Comparison of ENCODE assay signal across 8 cellular contexts in genomic region chr16:88662222-88662842, GRCh38. TPM values are rescaled to one million over a fixed set of nuclear protein-coding genes. Genes with fewer than 3 reads are reported as not detected.
DNase-seq lines count a peak whose midpoint lies in the region; ATAC-seq, FAIRE-seq and TF ChIP-seq lines count a peak whose summit lies in the region.

No MANE protein-coding gene starts in this region.

- no peaks in the 10 kb centered on the region for H3K9me3 ChIP-seq in K562 (replicated peaks; ENCODE audit: control insufficient read depth, insufficient read depth, low read depth, low read length)
- no peaks in the 10 kb centered on the region for H3K9me3 ChIP-seq in mesodermal cell (ENCODE audit: control insufficient read depth, low read length)

- no peak for TF ChIP-seq RAD21 in K562 (CRISPR knock-in tag; conservative IDR thresholded peaks at IDR 0.05 in 1 of 2, IDR thresholded peaks at IDR 0.05 in 1 of 2)

- FAIRE-seq in K562 (lab: Jason Lieb, UNC) (no peak), H54 (lab: Jason Lieb, UNC) (no peak)

- peak overlapping the region; percentile 88 for H3K27ac ChIP-seq in K562 (ENCODE audit: extremely low read depth, low read depth, low read length)
- H3K27ac ChIP-seq in mesodermal cell (ENCODE audit: low read depth, low read length, severe bottlenecking) = peak overlapping the region; percentile 71

- in situ Hi-C loops in K562 (cut with MboI) = no loop called here

- peaks cover 76% of the 10 kb centered on the region for H3K79me2 ChIP-seq in K562 (ENCODE audit: control insufficient read depth, insufficient read depth, low read length)

- no peaks in the 10 kb centered on the region for H3K9me1 ChIP-seq in K562 (ENCODE audit: control insufficient read depth, insufficient read depth, low read length)

- H4K20me1 ChIP-seq in K562 (replicated peaks; ENCODE audit: control insufficient read depth, insufficient read depth, low read length) = 0 out of 2 replicates have a peak, but pooled peaks cover 6% of the 10 kb centered on the region

- BruUV-seq in K562 (replicated peaks; lab: Mats Ljungman, UMichigan) = TSS peak; percentile 81

- CTCF ChIA-PET in K562 (lab: Yijun Ruan, JAX; ENCODE audit: low intra/inter-chr PET ratio) = no interaction called here

- H3K27me3 ChIP-seq in K562 (ENCODE audit: control insufficient read depth in 2 of 2, insufficient read depth in 2 of 2, low read length in 2 of 2) = no peaks in the 10 kb centered on the region

- TF ChIP-seq CTCF in GM12865 (IDR thresholded peaks at IDR 0.05; ENCODE audit: insufficient read depth, low read depth, low read length, missing control alignments) (no peak), K562 (IDR thresholded peaks at IDR 0.05 in 2 of 3, conservative IDR thresholded peaks at IDR 0.05 in 1 of 3; ENCODE audit: insufficient read depth in 2 of 3, low read depth in 1 of 3, low read length in 3 of 3) (no peak)

- peak overlapping the region; percentile 99 for H3K4me2 ChIP-seq in K562 (ENCODE audit: insufficient read depth, low read length)

- peak overlapping the region; percentile 83 for H2AFZ ChIP-seq in K562 (ENCODE audit: low read depth, low read length)

- peaks cover 41% of the 10 kb centered on the region; the same call in 1 of the 3 replicates for H3K36me3 ChIP-seq in K562 (ENCODE audit: control insufficient read depth, insufficient read depth, low read length)
- H3K36me3 ChIP-seq in mesodermal cell (ENCODE audit: control insufficient read depth, insufficient read depth, low read length) = peaks cover 52% of the 10 kb centered on the region

- ATAC-seq in HG03520 (IDR thresholded peaks at IDR 0.05; ENCODE audit: unreplicated experiment) (peak; percentile 5), K562 (peak; percentile 0; the same call in 2 of the 3 replicates), GM21390 (IDR thresholded peaks at IDR 0.05; ENCODE audit: unreplicated experiment) (no peak)

- POLR2A ChIA-PET in K562 (lab: Yijun Ruan, JAX) = interaction anchor here (0.7 to 1.2 kb wide), 8 partner anchors 9 to 196 kb away, joined by 3 to 10 read pairs (median 4); no protein-coding TSS in a partner anchor

- WGBS in K562 (ENCODE audit: insufficient coverage, low coverage, missing lambda C conversion rate) = under 1% methylated on average over 46 of the region's 49 CpGs
- 1 to 2% methylated on average over 38 to 40 of the region's 49 CpGs for WGBS in mesodermal cell (ENCODE audit: insufficient coverage in 2 of 2), 2 experiments

- peak overlapping the region; percentile 86 to 96 for H3K9ac ChIP-seq in K562 (ENCODE audit: insufficient read depth in 1 of 2, low read depth in 2 of 2, low read length in 2 of 2)

- H3K4me3 ChIP-seq in GM12865 (ENCODE audit: low read depth, low read length) (peak overlapping the region; percentile 95), K562 (peak overlapping the region; percentile 92), mesodermal cell (ENCODE audit: extremely low read depth, insufficient read depth, low read length, poor library complexity, severe bottlenecking) (peak overlapping the region; percentile 98)

- intact Hi-C loops in K562 (cut with micrococcal nuclease) = loop anchor here (2.0 to 5.0 kb wide), 2 partner anchors 24 to 45 kb away; partner anchors contain the start of genes CTU2, RNF166 and SNAI3

- TF ChIP-seq POLR2A in K562 (conservative IDR thresholded peaks at IDR 0.05) (no peak), H54 (IDR thresholded peaks at IDR 0.05; ENCODE audit: low read depth, low read length) (no peak)

- no peak for TF ChIP-seq EP300 in K562 (IDR thresholded peaks at IDR 0.05; ENCODE audit: low read length)

- peaks cover 17 to 75% of the 10 kb centered on the region in 2 experiments for H3K4me1 ChIP-seq in K562 (replicated peaks in 1 of 2; ENCODE audit: control insufficient read depth in 2 of 2, insufficient read depth in 2 of 2, low read length in 2 of 2)
- H3K4me1 ChIP-seq in mesodermal cell (ENCODE audit: control insufficient read depth, insufficient read depth, low read length, poor library complexity, severe bottlenecking) = peaks cover 13% of the 10 kb centered on the region

- DNase-seq in GM12865 (ENCODE audit: low read depth) (no peak), K562 (ENCODE audit: extremely low read depth in 1 of 4, low spot score in 3 of 4) (peak in 2 of 4 experiments; percentile 41 to 54), H54 (ENCODE audit: insufficient read length, low spot score) (no peak), H4 (ENCODE audit: low spot score) (no peak), retina (no peak)

RNA-seq across cellular contexts. Expression of gene MVD, which starts 0.6 kb away (rescaled TPM):
- 321 and 787 TPM in 2 replicates for total RNA-seq in K562 (2011; cell fraction: chromatin; rRNA removed; ENCODE audit: low replicate concordance)
- total RNA-seq in K562 (2011; cell fraction: nucleolus; rRNA removed) = 569 and 688 TPM in 2 replicates
- 436 and 479 TPM in 2 replicates for total RNA-seq in K562 (2011; cell fraction: nucleoplasm; rRNA removed)
- total RNA-seq in K562 (2014; rRNA removed) (89.2 and 121 TPM in 2 replicates), K562 (2014; rRNA removed; fragmentation: Illumina TruSeq; extraction: Trizol) (17.6 and 26.6 TPM in 2 replicates), K562 (2015; rRNA removed; fragmentation: Illumina TruSeq; extraction: Trizol) (45.3 and 45.5 TPM in 2 replicates), K562 (2021) (126 and 141 TPM in 2 replicates)
- polyA plus RNA-seq in K562 (2011; rRNA removed) (53.9 and 168 TPM in 2 replicates), K562 (2014; fragmentation: Illumina TruSeq; extraction: Trizol) (32.9 and 65.4 TPM in 2 replicates), K562 (2014; fragmentation: Nextera tagmentation; extraction: Ambion mirVana) (10 to 100 TPM; 12.2 to 15.4 TPM), K562 (2014; rRNA removed) (65.6 and 82.5 TPM in 2 replicates)
- 114 and 126 TPM in 2 replicates for polyA plus RNA-seq in K562 (2011; cell fraction: cytosol; rRNA removed)
- 587 and 718 TPM in 2 replicates for polyA plus RNA-seq in K562 (2011; cell fraction: nucleus; rRNA removed)
- polyA plus RNA-seq in K562 (2012) = 111 and 112 TPM in 2 replicates
- polyA minus RNA-seq in K562 (2011; rRNA and poly(A)+ RNA removed) = 19.0 and 22.9 TPM in 2 replicates
- polyA minus RNA-seq in K562 (2011; cell fraction: cytosol; rRNA and poly(A)+ RNA removed) = 57.7 and 136 TPM in 2 replicates
- polyA minus RNA-seq in K562 (2011; cell fraction: nucleus; rRNA and poly(A)+ RNA removed) = 78.2 and 151 TPM in 2 replicates
- polyA plus RNA-seq in mesodermal cell (2013, experiment 1 of 2) = 130 TPM
- 117 TPM for polyA plus RNA-seq in mesodermal cell (2013, experiment 2 of 2)
- total RNA-seq in H4 (2014; rRNA removed; shearing (Covaris generic)) = 28.1 and 41.5 TPM in 2 replicates

RNA-seq across cellular contexts. Expression of gene CYBA, which starts 11.5 kb away (rescaled TPM):
- total RNA-seq in K562 (2011; cell fraction: chromatin; rRNA removed; ENCODE audit: low replicate concordance) = 136 and 579 TPM in 2 replicates
- 819 and 943 TPM in 2 replicates for total RNA-seq in K562 (2011; cell fraction: nucleolus; rRNA removed)
- 427 and 435 TPM in 2 replicates for total RNA-seq in K562 (2011; cell fraction: nucleoplasm; rRNA removed)
- total RNA-seq in K562 (2014; rRNA removed) (683 and 757 TPM in 2 replicates), K562 (2014; rRNA removed; fragmentation: Illumina TruSeq; extraction: Trizol) (44.5 and 72.5 TPM in 2 replicates), K562 (2015; rRNA removed; fragmentation: Illumina TruSeq; extraction: Trizol) (196 and 239 TPM in 2 replicates), K562 (2021) (384 and 422 TPM in 2 replicates)
- polyA plus RNA-seq in K562 (2011; rRNA removed) (93.0 and 157 TPM in 2 replicates), K562 (2014; fragmentation: Illumina TruSeq; extraction: Trizol) (63.5 and 240 TPM in 2 replicates), K562 (2014; fragmentation: Nextera tagmentation; extraction: Ambion mirVana) (under 1 TPM; 0.34 to 0.45 TPM), K562 (2014; rRNA removed) (519 and 579 TPM in 2 replicates)
- 366 and 963 TPM in 2 replicates for polyA plus RNA-seq in K562 (2011; cell fraction: cytosol; rRNA removed)
- 349 and 566 TPM in 2 replicates for polyA plus RNA-seq in K562 (2011; cell fraction: nucleus; rRNA removed)
- polyA plus RNA-seq in K562 (2012) = 346 and 377 TPM in 2 replicates
- 40.1 and 80.4 TPM in 2 replicates for polyA minus RNA-seq in K562 (2011; rRNA and poly(A)+ RNA removed)
- polyA minus RNA-seq in K562 (2011; cell fraction: cytosol; rRNA and poly(A)+ RNA removed) = 249 and 254 TPM in 2 replicates
- 78.6 and 83.5 TPM in 2 replicates for polyA minus RNA-seq in K562 (2011; cell fraction: nucleus; rRNA and poly(A)+ RNA removed)
- 151 TPM for polyA plus RNA-seq in mesodermal cell (2013, experiment 1 of 2)
- 108 TPM for polyA plus RNA-seq in mesodermal cell (2013, experiment 2 of 2)
- not detected in 2 replicates for total RNA-seq in H4 (2014; rRNA removed; shearing (Covaris generic))

RNA-seq across cellular contexts. Expression of gene IL17C, which starts 24.0 kb away (rescaled TPM):
- total RNA-seq in K562 (2011; cell fraction: chromatin; rRNA removed; ENCODE audit: low replicate concordance) = not detected in 2 replicates
- not detected in 2 replicates for total RNA-seq in K562 (2011; cell fraction: nucleolus; rRNA removed)
- not detected in 2 replicates for total RNA-seq in K562 (2011; cell fraction: nucleoplasm; rRNA removed)
- total RNA-seq in K562 (2014; rRNA removed) (not detected in 2 replicates), K562 (2014; rRNA removed; fragmentation: Illumina TruSeq; extraction: Trizol) (not detected in 2 replicates), K562 (2015; rRNA removed; fragmentation: Illumina TruSeq; extraction: Trizol) (not detected in 2 replicates), K562 (2021) (not detected in 2 replicates)
- polyA plus RNA-seq in K562 (2011; rRNA removed) (not detected in 2 replicates), K562 (2014; fragmentation: Illumina TruSeq; extraction: Trizol) (not detected in 2 replicates), K562 (2014; fragmentation: Nextera tagmentation; extraction: Ambion mirVana) (not detected), K562 (2014; rRNA removed) (not detected in 2 replicates)
- not detected in 2 replicates for polyA plus RNA-seq in K562 (2011; cell fraction: cytosol; rRNA removed)
- 0.21 TPM in 1 of 2 replicates, not detected in the other for polyA plus RNA-seq in K562 (2011; cell fraction: nucleus; rRNA removed)
- polyA plus RNA-seq in K562 (2012) = not detected in 2 replicates
- not detected in 2 replicates for polyA minus RNA-seq in K562 (2011; rRNA and poly(A)+ RNA removed)
- polyA minus RNA-seq in K562 (2011; cell fraction: cytosol; rRNA and poly(A)+ RNA removed) = not detected in 2 replicates
- not detected in 2 replicates for polyA minus RNA-seq in K562 (2011; cell fraction: nucleus; rRNA and poly(A)+ RNA removed)
- not detected for polyA plus RNA-seq in mesodermal cell (2013, experiment 1 of 2)
- polyA plus RNA-seq in mesodermal cell (2013, experiment 2 of 2) = not detected
- total RNA-seq in H4 (2014; rRNA removed; shearing (Covaris generic)) = not detected in 2 replicates

RNA-seq across cellular contexts. Expression of gene SNAI3, which starts 24.0 kb away (rescaled TPM):
- 0.79 and 2.9 TPM in 2 replicates for total RNA-seq in K562 (2011; cell fraction: chromatin; rRNA removed; ENCODE audit: low replicate concordance)
- 3.2 and 3.7 TPM in 2 replicates for total RNA-seq in K562 (2011; cell fraction: nucleolus; rRNA removed)
- total RNA-seq in K562 (2011; cell fraction: nucleoplasm; rRNA removed) = 0.95 and 1.1 TPM in 2 replicates
- total RNA-seq in K562 (2014; rRNA removed) (2.7 and 4.1 TPM in 2 replicates), K562 (2014; rRNA removed; fragmentation: Illumina TruSeq; extraction: Trizol) (0.15 and 0.19 TPM in 2 replicates), K562 (2015; rRNA removed; fragmentation: Illumina TruSeq; extraction: Trizol) (0.72 and 0.87 TPM in 2 replicates), K562 (2021) (2.5 and 3.1 TPM in 2 replicates)
- polyA plus RNA-seq in K562 (2011; rRNA removed) (0.88 and 3.0 TPM in 2 replicates), K562 (2014; fragmentation: Illumina TruSeq; extraction: Trizol) (0.70 and 1.9 TPM in 2 replicates), K562 (2014; fragmentation: Nextera tagmentation; extraction: Ambion mirVana) (under 1 TPM in 1 of 2 experiments, not detected in 1; 0.04 TPM), K562 (2014; rRNA removed) (1.5 and 2.1 TPM in 2 replicates)
- 3.2 and 5.5 TPM in 2 replicates for polyA plus RNA-seq in K562 (2011; cell fraction: cytosol; rRNA removed)
- polyA plus RNA-seq in K562 (2011; cell fraction: nucleus; rRNA removed) = 2.9 and 3.8 TPM in 2 replicates
- 0.95 and 1.2 TPM in 2 replicates for polyA plus RNA-seq in K562 (2012)
- 0.42 and 0.87 TPM in 2 replicates for polyA minus RNA-seq in K562 (2011; rRNA and poly(A)+ RNA removed)
- 1.9 and 3.5 TPM in 2 replicates for polyA minus RNA-seq in K562 (2011; cell fraction: cytosol; rRNA and poly(A)+ RNA removed)
- 1.5 and 2.3 TPM in 2 replicates for polyA minus RNA-seq in K562 (2011; cell fraction: nucleus; rRNA and poly(A)+ RNA removed)
- polyA plus RNA-seq in mesodermal cell (2013, experiment 1 of 2) = 0.55 TPM
- polyA plus RNA-seq in mesodermal cell (2013, experiment 2 of 2) = 0.40 TPM
- total RNA-seq in H4 (2014; rRNA removed; shearing (Covaris generic)) = 0.27 and 0.62 TPM in 2 replicates

RNA-seq across cellular contexts. Expression of gene RNF166, which starts 43.9 kb away (rescaled TPM):
- total RNA-seq in K562 (2011; cell fraction: chromatin; rRNA removed; ENCODE audit: low replicate concordance) = 58.8 and 182 TPM in 2 replicates
- total RNA-seq in K562 (2011; cell fraction: nucleolus; rRNA removed) = 89.5 and 92.7 TPM in 2 replicates
- total RNA-seq in K562 (2011; cell fraction: nucleoplasm; rRNA removed) = 60.1 and 64.4 TPM in 2 replicates
- total RNA-seq in K562 (2014; rRNA removed) (46.9 and 61.6 TPM in 2 replicates), K562 (2014; rRNA removed; fragmentation: Illumina TruSeq; extraction: Trizol) (6.1 and 7.3 TPM in 2 replicates), K562 (2015; rRNA removed; fragmentation: Illumina TruSeq; extraction: Trizol) (19.5 and 22.3 TPM in 2 replicates), K562 (2021) (60.3 and 61.2 TPM in 2 replicates)
- polyA plus RNA-seq in K562 (2011; rRNA removed) (26.5 and 37.4 TPM in 2 replicates), K562 (2014; fragmentation: Illumina TruSeq; extraction: Trizol) (12.7 and 27.9 TPM in 2 replicates), K562 (2014; fragmentation: Nextera tagmentation; extraction: Ambion mirVana) (under 1 TPM; 0.56 to 0.96 TPM), K562 (2014; rRNA removed) (59.4 and 65.6 TPM in 2 replicates)
- 37.8 and 90.9 TPM in 2 replicates for polyA plus RNA-seq in K562 (2011; cell fraction: cytosol; rRNA removed)
- polyA plus RNA-seq in K562 (2011; cell fraction: nucleus; rRNA removed) = 118 and 185 TPM in 2 replicates
- polyA plus RNA-seq in K562 (2012) = 23.8 and 39.8 TPM in 2 replicates
- polyA minus RNA-seq in K562 (2011; rRNA and poly(A)+ RNA removed) = 7.0 and 12.0 TPM in 2 replicates
- polyA minus RNA-seq in K562 (2011; cell fraction: cytosol; rRNA and poly(A)+ RNA removed) = 41.2 and 44.5 TPM in 2 replicates
- 33.4 and 39.2 TPM in 2 replicates for polyA minus RNA-seq in K562 (2011; cell fraction: nucleus; rRNA and poly(A)+ RNA removed)
- 30.4 TPM for polyA plus RNA-seq in mesodermal cell (2013, experiment 1 of 2)
- polyA plus RNA-seq in mesodermal cell (2013, experiment 2 of 2) = 27.9 TPM
- total RNA-seq in H4 (2014; rRNA removed; shearing (Covaris generic)) = 16.0 and 30.4 TPM in 2 replicates

Comparison
In these comparisons a context has a peak if more than half of its experiments do, and no peak if none do; other contexts are left out.
1. RNA of gene CYBA, which starts 11.5 kb away (total RNA-seq): 44.5 to 943 TPM in K562; not detected in H4; every median in the first group is over 10 times any median in the second.
2. Peak in every context shown above with its lines, with median percentiles within 50 percentile points of each other: H3K4me3 ChIP-seq.